Comparison of ENCODE assay signal across 8 cellular contexts in the genomic region with DNA sequence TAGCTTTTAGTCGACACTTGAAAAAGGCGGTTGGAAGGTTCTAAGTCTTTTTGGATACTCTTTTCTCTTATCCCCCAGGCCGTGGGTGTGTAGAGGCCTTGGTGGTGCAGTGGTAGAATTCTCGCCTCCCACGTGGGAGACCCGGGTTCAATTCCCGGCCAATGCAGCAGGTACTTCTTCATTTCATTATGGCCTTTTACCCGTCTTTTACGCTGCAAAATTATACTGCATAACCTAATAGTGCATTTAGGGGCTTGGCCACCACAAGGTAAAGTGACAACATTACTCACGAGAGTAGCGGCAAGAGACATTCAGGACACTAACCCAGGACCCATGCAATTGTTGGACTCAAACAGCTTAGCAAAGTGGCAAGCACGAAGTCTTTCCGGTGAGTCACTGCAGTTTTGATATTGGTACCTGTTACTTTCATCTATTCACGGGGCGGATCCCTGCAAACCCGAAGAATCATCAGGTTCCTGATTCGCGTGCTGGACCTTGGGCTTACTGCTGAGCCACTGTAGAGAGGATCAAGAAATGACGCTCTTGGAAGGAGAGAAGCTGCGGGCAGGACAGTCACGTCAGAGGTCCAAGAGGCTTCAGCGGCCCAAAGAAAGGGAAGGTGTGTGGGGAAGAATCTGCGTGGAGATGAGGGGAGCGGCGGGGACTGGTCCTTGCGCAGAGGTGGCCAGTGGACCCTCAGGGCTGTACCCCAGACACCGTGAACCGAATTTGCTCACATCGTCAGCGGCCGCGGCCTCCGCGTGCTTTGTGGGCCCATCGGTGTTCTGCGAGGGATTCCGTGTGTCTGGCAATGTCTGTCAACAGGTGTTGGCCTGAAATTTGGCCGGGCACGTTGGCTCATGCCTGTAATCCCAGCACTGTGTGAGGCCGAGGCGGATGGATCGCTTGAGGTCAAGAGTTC. TPM values are rescaled to one million over a fixed set of nuclear protein-coding genes. Genes with fewer than 3 reads are reported as not detected.
DNase-seq lines count a peak whose midpoint lies in the region; ATAC-seq and TF ChIP-seq lines count a peak whose summit lies in the region.
"Had no signal": no experiment of that assay in that cellular context is flagged by ENCODE, and none has a peak within 500 bp of the region (broad histone marks: within the 10 kb centered on the region; RNA-seq: fewer than 3 reads in every experiment).

No MANE protein-coding gene starts in this region.

- no peak overlapping the region for H3K4me3 Mint-ChIP-seq in activated CD8-positive, alpha-beta T cell treated with anti-CD3 and anti-CD28 coated beads, Interleukin-2, amount 10 ng/mL, durations not matched to agents 7 days and 5 days
- H3K4me3 Mint-ChIP-seq: mesothelial cell of epicardium had no signal

- peaks cover 33% of the 10 kb centered on the region for H3K27me3 ChIP-seq in foreskin keratinocyte

- no peaks in the 10 kb centered on the region for H3K4me1 ChIP-seq in foreskin keratinocyte

- H3K4me1 Mint-ChIP-seq in activated CD8-positive, alpha-beta T cell treated with anti-CD3 and anti-CD28 coated beads, Interleukin-2, amount 10 ng/mL, durations not matched to agents 7 days and 5 days (ENCODE audit: low read depth) = peaks cover 2% of the 10 kb centered on the region
- H3K4me1 Mint-ChIP-seq: mesothelial cell of epicardium had no signal

- peak; percentile 55 for ATAC-seq in GM18867 (IDR thresholded peaks at IDR 0.05; ENCODE audit: unreplicated experiment)
- ATAC-seq in activated CD8-positive, alpha-beta T cell treated with anti-CD3 and anti-CD28 coated beads, Interleukin-2, amount 10 ng/mL, durations not matched to agents 7 days and 5 days = peak; percentile 30
- ATAC-seq in foreskin keratinocyte = peak; percentile 76
- ATAC-seq in GM21825 (IDR thresholded peaks at IDR 0.05; ENCODE audit: unreplicated experiment) = no peak
- no peak for ATAC-seq in GM21528 (IDR thresholded peaks at IDR 0.05; ENCODE audit: low FRiP score, unreplicated experiment)

- H3K27ac Mint-ChIP-seq in activated CD8-positive, alpha-beta T cell treated with anti-CD3 and anti-CD28 coated beads, Interleukin-2, amount 10 ng/mL, durations not matched to agents 7 days and 5 days = no peak overlapping the region
- H3K27ac Mint-ChIP-seq: mesothelial cell of epicardium had no signal

- POLR2A ChIA-PET in activated CD8-positive, alpha-beta T cell treated with anti-CD3 and anti-CD28 coated beads, Interleukin-2, amount 10 ng/mL, durations not matched to agents 7 days and 5 days (lab: Charles Lee) = no interaction called here

- no peaks in the 10 kb centered on the region for H3K36me3 Mint-ChIP-seq in activated CD8-positive, alpha-beta T cell treated with anti-CD3 and anti-CD28 coated beads, Interleukin-2, amount 10 ng/mL, durations not matched to agents 7 days and 5 days (ENCODE audit: low read depth)
- H3K36me3 Mint-ChIP-seq: mesothelial cell of epicardium had no signal

- TF ChIP-seq CTCF in foreskin keratinocyte (conservative IDR thresholded peaks at IDR 0.05) = no peak

- no peaks in the 10 kb centered on the region for H3K9me3 Mint-ChIP-seq in activated CD8-positive, alpha-beta T cell treated with anti-CD3 and anti-CD28 coated beads, Interleukin-2, amount 10 ng/mL, durations not matched to agents 7 days and 5 days (ENCODE audit: insufficient read depth)
- H3K9me3 Mint-ChIP-seq: mesothelial cell of epicardium had no signal

- CTCF ChIA-PET in activated CD8-positive, alpha-beta T cell treated with anti-CD3 and anti-CD28 coated beads, Interleukin-2, amount 10 ng/mL, durations not matched to agents 7 days and 5 days (lab: Charles Lee) = no interaction called here

- H3K27ac ChIP-seq in foreskin keratinocyte = no peak overlapping the region

- H3K27me3 Mint-ChIP-seq in activated CD8-positive, alpha-beta T cell treated with anti-CD3 and anti-CD28 coated beads, Interleukin-2, amount 10 ng/mL, durations not matched to agents 7 days and 5 days (ENCODE audit: low read depth) = no peaks in the 10 kb centered on the region

- DNase-seq in NAMALWA (ENCODE audit: low spot score) (peak; percentile 58), foreskin keratinocyte (peak; percentile 58 to 70)
- peak; percentile 45 for DNase-seq in activated CD8-positive, alpha-beta T cell treated with anti-CD3 and anti-CD28 coated beads, Interleukin-2, amount 10 ng/mL, durations not matched to agents 7 days and 5 days
- DNase-seq in stimulated activated CD4-positive, alpha-beta T cell treated with anti-CD3 and anti-CD28 coated beads, Interleukin-1b, Interleukin-23, amount 100 ng/mL, for 48 hours = peak; percentile 71

RNA-seq across cellular contexts. Expression of gene RNU1-4, which starts 12.9 kb away (rescaled TPM):
- 1,000 to 10,000 TPM; 1,730 to 2,232 TPM for total RNA-seq in activated CD8-positive, alpha-beta T cell treated with anti-CD3 and anti-CD28 coated beads, Interleukin-2, amount 10 ng/mL, durations not matched to agents 7 days and 5 days
- 2,556 and 4,441 TPM in 2 replicates for total RNA-seq in foreskin keratinocyte
- polyA plus RNA-seq in foreskin keratinocyte = not detected in 2 replicates

Comparison
In these comparisons a context has a peak if more than half of its experiments do, and no peak if none do; other contexts are left out.
1. ATAC-seq: peak in GM18867 (single experiment), activated CD8-positive, alpha-beta T cell treated with anti-CD3 and anti-CD28 coated beads, Interleukin-2, amount 10 ng/mL, durations not matched to agents 7 days and 5 days (single experiment) and foreskin keratinocyte (single experiment); none in GM21825 (single experiment) and GM21528 (single experiment).
2. Peak in every context shown above with its lines, with median percentiles within 50 percentile points of each other: DNase-seq.